8 cellular contexts compared by ENCODE assay signal in the genomic region with DNA sequence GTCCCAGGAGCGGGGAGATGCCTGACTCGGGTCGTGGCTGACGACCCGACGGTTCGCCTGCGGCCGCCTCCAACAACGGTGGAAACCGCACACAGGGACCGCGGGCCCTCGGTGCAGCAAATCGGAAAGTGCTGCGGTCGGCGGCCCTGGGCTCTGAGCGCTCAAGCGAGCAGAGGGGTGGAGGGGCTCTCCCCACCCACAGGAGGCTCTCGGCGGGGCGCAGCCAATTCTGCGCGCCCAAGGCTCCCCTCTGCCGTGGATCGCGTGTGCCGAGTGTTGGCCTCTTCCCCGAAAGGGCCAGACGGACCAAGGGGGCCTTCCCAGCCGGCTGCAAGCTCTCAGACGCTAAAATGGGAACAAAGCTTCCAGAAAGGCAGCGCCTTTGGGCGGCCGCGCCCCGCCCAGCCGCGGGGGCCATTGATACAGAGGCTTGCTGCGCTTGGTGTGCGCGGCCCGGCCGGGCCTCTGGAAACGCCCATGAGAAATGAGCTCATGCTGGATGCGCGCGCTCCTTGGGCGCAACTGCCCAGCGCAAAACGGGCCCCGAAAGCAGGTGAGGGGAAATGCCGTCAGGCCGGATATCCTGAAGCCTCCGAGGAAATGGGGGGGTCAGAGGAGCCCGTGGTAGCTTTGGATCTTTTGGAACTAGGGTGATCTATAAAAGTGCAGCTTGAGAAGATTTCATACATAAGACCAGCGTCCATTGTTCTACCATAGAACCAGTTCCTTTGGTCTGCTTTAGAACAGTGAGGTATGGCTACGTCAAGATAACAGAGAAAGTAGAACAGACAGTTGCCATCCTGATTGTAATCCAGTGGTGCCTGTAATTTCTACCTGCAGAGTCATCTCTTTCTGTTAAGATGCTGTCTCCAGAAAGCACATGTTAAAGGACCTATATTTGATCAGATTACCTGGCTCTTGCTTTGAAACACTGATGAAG. TPM values are rescaled to one million over a fixed set of nuclear protein-coding genes. Genes with fewer than 3 reads are reported as not detected.
A peak's percentile ranks its signal among the peaks of the same experiment; 100 is the strongest.
DNase-seq lines count a peak whose midpoint lies in the region; TF ChIP-seq lines count a peak whose summit lies in the region.

No MANE protein-coding gene starts in this region.

- H2AFZ ChIP-seq in Loucy (ENCODE audit: low read length), result no peak overlapping the region

- H3K9me2 ChIP-seq in Loucy (replicated peaks; ENCODE audit: low read depth, low read length), result no peaks in the 10 kb centered on the region

- H3K4me1 ChIP-seq in Loucy (ENCODE audit: insufficient read depth, low read length, poor library complexity, severe bottlenecking), result peaks cover 40% of the 10 kb centered on the region

- H3K4me2 ChIP-seq in Loucy (ENCODE audit: low read depth, low read length, poor library complexity, severe bottlenecking), result peak overlapping the region; percentile 82

- H4K20me1 ChIP-seq in Loucy (ENCODE audit: insufficient read depth, low read length, poor library complexity, severe bottlenecking), result peaks cover 32% of the 10 kb centered on the region

- TF ChIP-seq CTCF in Loucy (conservative IDR thresholded peaks at IDR 0.05; ENCODE audit: low read length), result no peak

- DNase-seq in GDM1 (lab: John Stamatoyannopoulos, UW), result peak; percentile 82
- peak; percentile 75 for DNase-seq in H7
- DNase-seq in SIG-M5 treated with dmso at 0.1 percent for 504 hours (lab: John Stamatoyannopoulos, UW; ENCODE audit: unreplicated experiment), result peak; percentile 90
- DNase-seq in activated naive CD4-positive, alpha-beta T cell treated with Interleukin-2 at 50 U/mL for 16 hours, result peak; percentile 87
- peak; percentile 78 for DNase-seq in germinal center (ENCODE audit: low spot score)
- peak; percentile 50 for DNase-seq in non-pigmented ciliary epithelial cell (ENCODE audit: low read depth)
- peak; percentile 79 for DNase-seq in superior temporal gyrus (ENCODE audit: extremely low spot score)

- peaks cover 62% of the 10 kb centered on the region for H3K79me2 ChIP-seq in Loucy (ENCODE audit: insufficient read depth, low read length)

- no peaks in the 10 kb centered on the region for H3K9me3 ChIP-seq in Loucy (ENCODE audit: insufficient read depth, low read depth, low read length)

- H3K4me3 ChIP-seq in H7 (ENCODE audit: insufficient read depth, low read depth, low read length), result peak overlapping the region; percentile 97
- peak overlapping the region; percentile 99 for H3K4me3 ChIP-seq in Loucy (ENCODE audit: low read length, poor library complexity, severe bottlenecking)

- peak overlapping the region; percentile 97 for H3K9ac ChIP-seq in Loucy (ENCODE audit: low read depth, low read length, poor library complexity, severe bottlenecking)

- H3K36me3 ChIP-seq in H7 (replicated peaks; ENCODE audit: control insufficient read depth, insufficient read depth, low read length), result no peaks in the 10 kb centered on the region; the same call in 1 of the 2 replicates
- 0 out of 2 replicates have a peak, but pooled peaks cover 5% of the 10 kb centered on the region for H3K36me3 ChIP-seq in Loucy (ENCODE audit: insufficient read depth, low read length)

- H3K27me3 ChIP-seq in H7 (ENCODE audit: control insufficient read depth, insufficient read depth, low read length) (no peaks in the 10 kb centered on the region), Loucy (ENCODE audit: insufficient read depth, low read length, poor library complexity, severe bottlenecking) (no peaks in the 10 kb centered on the region)

- peaks cover 9% of the 10 kb centered on the region; the same call in 1 of the 2 replicates for H3F3A ChIP-seq in Loucy (ENCODE audit: low read depth)

RNA-seq across cellular contexts. Expression of a gene that starts 1.2 kb away (rescaled TPM):
- total RNA-seq in H7 (2014; rRNA removed; shearing (Covaris generic)), result 34.0 and 40.1 TPM in 2 replicates

Comparison
In these comparisons a context has a peak if more than half of its experiments do, and no peak if none do; other contexts are left out.
1. Peak in every context shown above with its lines: DNase-seq and H3K4me3 ChIP-seq.